ENCODE assay signal across 24 cellular contexts in the genomic region with DNA sequence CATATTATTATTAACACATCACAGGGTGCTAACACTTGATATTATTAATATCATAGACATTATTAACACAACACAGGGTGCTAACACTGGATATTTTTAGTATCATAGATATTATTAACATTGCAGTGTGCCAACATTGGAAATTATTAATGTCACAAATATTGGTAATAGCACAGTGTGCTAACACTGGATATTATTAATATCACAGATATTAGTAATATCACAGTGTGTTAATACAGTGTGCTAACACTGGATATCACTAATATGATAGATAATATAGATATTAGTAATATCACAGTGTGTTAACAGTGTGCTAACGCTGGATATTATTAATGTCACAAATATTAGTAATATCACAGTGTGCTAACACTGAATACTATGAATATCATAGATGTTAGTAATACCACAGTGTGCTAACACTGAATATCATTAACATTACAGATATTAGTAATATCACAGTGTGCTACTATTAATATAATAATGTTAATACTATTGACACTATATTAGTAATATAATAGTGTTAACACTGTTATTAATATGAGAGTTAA. TPM values are rescaled to one million over a fixed set of nuclear protein-coding genes. Genes with fewer than 3 reads are reported as not detected.
DNase-seq lines count a peak whose midpoint lies in the region; ATAC-seq, FAIRE-seq and TF ChIP-seq lines count a peak whose summit lies in the region.
"Had no signal": no experiment of that assay in that cellular context is flagged by ENCODE, and none has a peak within 500 bp of the region (broad histone marks: within the 10 kb centered on the region; RNA-seq: fewer than 3 reads in every experiment).

No MANE protein-coding gene starts in this region.

- intact Hi-C loops in kidney (cut with DNase I) = no loop called here
- intact Hi-C loops in activated T-helper 1 cell treated with anti-CD3 and anti-CD28 coated beads, Interleukin-12 subunit alpha, Interleukin-12 subunit beta, Interleukin-2, Interleukin-4 antibody, amounts not matched to agents 30 ng/mL and 10 ng/mL and 1 ng/mL, durations not matched to agents 14 hours and 24 hours and 36 hours (cut with micrococcal nuclease) = no loop called here

- no peaks in the 10 kb centered on the region for H3K9me3 Mint-ChIP-seq in activated T-helper 1 cell treated with anti-CD3 and anti-CD28 coated beads, Interleukin-12 subunit alpha, Interleukin-12 subunit beta, Interleukin-2, Interleukin-4 antibody, amounts not matched to agents 30 ng/mL and 10 ng/mL and 1 ng/mL, durations not matched to agents 14 hours and 24 hours and 36 hours
- H3K9me3 Mint-ChIP-seq: CD4-positive, alpha-beta T cell; CD8-positive, alpha-beta memory T cell; HFFc6 had no signal

- TF ChIP-seq CTCF in kidney (IDR thresholded peaks at IDR 0.05; ENCODE audit: borderline replicate concordance, extremely low read depth, insufficient read depth) = no peak

- no peaks in the 10 kb centered on the region for H3K79me2 ChIP-seq in mesendoderm (ENCODE audit: control insufficient read depth, insufficient read depth, low read length)

- H3K23ac ChIP-seq in mesendoderm (ENCODE audit: low read length) = no peak overlapping the region

- H2BK120ac ChIP-seq in mesendoderm (ENCODE audit: low read depth, low read length) = no peak overlapping the region

- H3K36me3 ChIP-seq in kidney (ENCODE audit: control insufficient read depth in 1 of 2, insufficient read depth in 2 of 2, low read length in 2 of 2) = no peaks in the 10 kb centered on the region
- no peaks in the 10 kb centered on the region for H3K36me3 ChIP-seq in mesendoderm (ENCODE audit: control insufficient read depth, insufficient read depth, low read length)
- H3K36me3 ChIP-seq: BE2C; BLaER1 treated with 17β-estradiol and CSF1 and Interleukin-3, amounts not matched to agents 10 nM and 100 nM; HAP-1 had no signal

- no peak overlapping the region for H3K4me2 ChIP-seq in mesendoderm (ENCODE audit: low read length)
- H3K4me2 ChIP-seq: A549; BLaER1 treated with 17β-estradiol and CSF1 and Interleukin-3, amounts not matched to agents 10 nM and 100 nM had no signal

- no peak overlapping the region for H2BK5ac ChIP-seq in mesendoderm (ENCODE audit: low read length)

- H3K4me3 Mint-ChIP-seq in activated T-helper 1 cell treated with anti-CD3 and anti-CD28 coated beads, Interleukin-12 subunit alpha, Interleukin-12 subunit beta, Interleukin-2, Interleukin-4 antibody, amounts not matched to agents 30 ng/mL and 10 ng/mL and 1 ng/mL, durations not matched to agents 14 hours and 24 hours and 36 hours = no peak overlapping the region
- H3K4me3 Mint-ChIP-seq: CD14-positive monocyte; CD4-positive, alpha-beta T cell; CD8-positive, alpha-beta memory T cell; HFFc6 had no signal

- H2AK5ac ChIP-seq in mesendoderm (ENCODE audit: low read length) = no peak overlapping the region

- H4K8ac ChIP-seq in mesendoderm (ENCODE audit: low read depth, low read length) = no peak overlapping the region

- H3K9ac ChIP-seq in kidney (ENCODE audit: low read length in 2 of 2) (no peak overlapping the region), mesendoderm (ENCODE audit: low read length) (no peak overlapping the region)
- H3K9ac ChIP-seq: BLaER1 treated with 17β-estradiol and CSF1 and Interleukin-3, amounts not matched to agents 10 nM and 100 nM had no signal

- no peaks in the 10 kb centered on the region for H3K27me3 ChIP-seq in mesendoderm (ENCODE audit: insufficient read depth, low read length, poor library complexity)
- H3K27me3 ChIP-seq: BLaER1 treated with 17β-estradiol and CSF1 and Interleukin-3, amounts not matched to agents 10 nM and 100 nM had no signal

- H3K4me3 ChIP-seq in kidney (ENCODE audit: low read length in 2 of 2) = no peak overlapping the region
- no peak overlapping the region for H3K4me3 ChIP-seq in mesendoderm (ENCODE audit: low read length)
- H3K4me3 ChIP-seq: A549; BLaER1 treated with 17β-estradiol and CSF1 and Interleukin-3, amounts not matched to agents 10 nM and 100 nM; HAP-1 had no signal

- ATAC-seq in activated CD4-positive, CD25-positive, alpha-beta regulatory T cell treated with anti-CD3 and anti-CD28 coated beads, Interleukin-2, amount 50 U/mL, for 24 hours = peak; percentile 19 to 27
- ATAC-seq: A549 had no signal

- DNase-seq in activated CD4-positive, CD25-positive, alpha-beta regulatory T cell treated with anti-CD3 and anti-CD28 coated beads, Interleukin-2, amount 50 U/mL, for 72 hours = no peak
- no peak for DNase-seq in kidney
- DNase-seq in mesendoderm = no peak
- DNase-seq in activated T-helper 1 cell treated with anti-CD3 and anti-CD28 coated beads, Interleukin-12 subunit alpha, Interleukin-12 subunit beta, Interleukin-2, Interleukin-4 antibody, amounts not matched to agents 30 ng/mL and 10 ng/mL and 1 ng/mL, durations not matched to agents 14 hours and 24 hours and 36 hours (ENCODE audit: low spot score) = no peak
- DNase-seq: ACHN; AML-193; BE2C; CD4-positive, alpha-beta T cell; CD8-positive, alpha-beta memory T cell; DMS 273 treated with DMSO at 0.1 percent for 48 hours; DMS79; EL; GDM1; GOT3; HFFc6 had no signal

- no peak overlapping the region for H3K18ac ChIP-seq in mesendoderm (ENCODE audit: low read length)

- H3K27ac ChIP-seq in kidney (ENCODE audit: low read depth in 2 of 2, low read length in 2 of 2) = no peak overlapping the region
- no peak overlapping the region for H3K27ac ChIP-seq in mesendoderm (ENCODE audit: low read depth, low read length)
- H3K27ac ChIP-seq: 22Rv1; A549; BLaER1 treated with 17β-estradiol and CSF1 and Interleukin-3, amounts not matched to agents 10 nM and 100 nM had no signal

- no peak overlapping the region for H4K5ac ChIP-seq in mesendoderm (ENCODE audit: low read length)

- no peaks in the 10 kb centered on the region for H3K9me3 ChIP-seq in kidney (ENCODE audit: control insufficient read depth in 1 of 2, low read length in 2 of 2)
- H3K9me3 ChIP-seq: A549; BE2C; BLaER1 treated with 17β-estradiol and CSF1 and Interleukin-3, amounts not matched to agents 10 nM and 100 nM; HAP-1 had no signal

- peak; percentile 84 for FAIRE-seq in colon (lab: Jason Lieb, UNC)
- FAIRE-seq in kidney (lab: Jason Lieb, UNC) = peak; percentile 64
- FAIRE-seq: GM12892, H54 had no signal

- no peak overlapping the region for H2BK15ac ChIP-seq in mesendoderm (replicated peaks; ENCODE audit: low read depth)

- H3K4me1 ChIP-seq in kidney (ENCODE audit: control insufficient read depth in 1 of 2, insufficient read depth in 1 of 2, low read depth in 1 of 2, low read length in 2 of 2) (no peaks in the 10 kb centered on the region), mesendoderm (ENCODE audit: control insufficient read depth, low read depth, low read length) (no peaks in the 10 kb centered on the region)
- H3K4me1 ChIP-seq: A549; BE2C; BLaER1 treated with 17β-estradiol and CSF1 and Interleukin-3, amounts not matched to agents 10 nM and 100 nM; HAP-1 had no signal

- no peak overlapping the region for H3K56ac ChIP-seq in mesendoderm (ENCODE audit: low read length)

- no peak overlapping the region for H3K27ac Mint-ChIP-seq in activated T-helper 1 cell treated with anti-CD3 and anti-CD28 coated beads, Interleukin-12 subunit alpha, Interleukin-12 subunit beta, Interleukin-2, Interleukin-4 antibody, amounts not matched to agents 30 ng/mL and 10 ng/mL and 1 ng/mL, durations not matched to agents 14 hours and 24 hours and 36 hours
- H3K27ac Mint-ChIP-seq: CD14-positive monocyte; CD4-positive, alpha-beta T cell; CD8-positive, alpha-beta memory T cell; HFFc6 had no signal

- no peaks in the 10 kb centered on the region for H3K27me3 Mint-ChIP-seq in activated T-helper 1 cell treated with anti-CD3 and anti-CD28 coated beads, Interleukin-12 subunit alpha, Interleukin-12 subunit beta, Interleukin-2, Interleukin-4 antibody, amounts not matched to agents 30 ng/mL and 10 ng/mL and 1 ng/mL, durations not matched to agents 14 hours and 24 hours and 36 hours (ENCODE audit: insufficient read depth)
- H3K27me3 Mint-ChIP-seq: CD4-positive, alpha-beta T cell; CD8-positive, alpha-beta memory T cell had no signal

- WGBS in mesendoderm (ENCODE audit: extremely low coverage, insufficient coverage, low lambda C conversion rate) = no CpG with 5 or more reads among the region's 1 CpG

- H3K79me1 ChIP-seq in mesendoderm (ENCODE audit: low read length) = no peaks in the 10 kb centered on the region

- H3K4ac ChIP-seq in mesendoderm (ENCODE audit: low read depth, low read length) = no peak overlapping the region

- H3K36me3 Mint-ChIP-seq in activated T-helper 1 cell treated with anti-CD3 and anti-CD28 coated beads, Interleukin-12 subunit alpha, Interleukin-12 subunit beta, Interleukin-2, Interleukin-4 antibody, amounts not matched to agents 30 ng/mL and 10 ng/mL and 1 ng/mL, durations not matched to agents 14 hours and 24 hours and 36 hours (ENCODE audit: low read depth) = no peaks in the 10 kb centered on the region
- H3K36me3 Mint-ChIP-seq: CD14-positive monocyte; CD8-positive, alpha-beta memory T cell had no signal

- no peaks in the 10 kb centered on the region for H3K4me1 Mint-ChIP-seq in activated T-helper 1 cell treated with anti-CD3 and anti-CD28 coated beads, Interleukin-12 subunit alpha, Interleukin-12 subunit beta, Interleukin-2, Interleukin-4 antibody, amounts not matched to agents 30 ng/mL and 10 ng/mL and 1 ng/mL, durations not matched to agents 14 hours and 24 hours and 36 hours (ENCODE audit: low read depth)
- H3K4me1 Mint-ChIP-seq: CD14-positive monocyte; CD8-positive, alpha-beta memory T cell had no signal

RNA-seq across cellular contexts. Expression of gene TMEM225B, which starts 1.6 kb away (rescaled TPM):
- total RNA-seq in kidney = 2.6 TPM
- 1.6 TPM for polyA plus RNA-seq in kidney (ENCODE audit: insufficient read depth, low read depth, low replicate concordance)
- polyA plus RNA-seq in mesendoderm (2013, experiment 1 of 2) = 0.04 TPM
- polyA plus RNA-seq in mesendoderm (2013, experiment 2 of 2) = not detected
- 0.60 and 0.64 TPM in 2 replicates for total RNA-seq in activated T-helper 1 cell treated with anti-CD3 and anti-CD28 coated beads, Interleukin-12 subunit alpha, Interleukin-12 subunit beta, Interleukin-2, Interleukin-4 antibody, amounts not matched to agents 30 ng/mL and 10 ng/mL and 1 ng/mL, durations not matched to agents 14 hours and 24 hours and 36 hours

RNA-seq across cellular contexts. Expression of gene ZSCAN25, which starts 20.3 kb away (rescaled TPM):
- 20.4 TPM for total RNA-seq in kidney
- 4.7 TPM for polyA plus RNA-seq in kidney (ENCODE audit: insufficient read depth, low read depth, low replicate concordance)
- polyA plus RNA-seq in mesendoderm (2013, experiment 1 of 2) = 8.0 TPM
- polyA plus RNA-seq in mesendoderm (2013, experiment 2 of 2) = 8.3 TPM
- 31.5 and 32.9 TPM in 2 replicates for total RNA-seq in activated T-helper 1 cell treated with anti-CD3 and anti-CD28 coated beads, Interleukin-12 subunit alpha, Interleukin-12 subunit beta, Interleukin-2, Interleukin-4 antibody, amounts not matched to agents 30 ng/mL and 10 ng/mL and 1 ng/mL, durations not matched to agents 14 hours and 24 hours and 36 hours

RNA-seq across cellular contexts. Expression of gene ZNF655, which starts 38.0 kb away (rescaled TPM):
- total RNA-seq in kidney = 66.8 TPM
- polyA plus RNA-seq in kidney (ENCODE audit: insufficient read depth, low read depth, low replicate concordance) = 30.4 TPM
- polyA plus RNA-seq in mesendoderm (2013, experiment 1 of 2) = 34.9 TPM
- polyA plus RNA-seq in mesendoderm (2013, experiment 2 of 2) = 35.4 TPM
- total RNA-seq in activated T-helper 1 cell treated with anti-CD3 and anti-CD28 coated beads, Interleukin-12 subunit alpha, Interleukin-12 subunit beta, Interleukin-2, Interleukin-4 antibody, amounts not matched to agents 30 ng/mL and 10 ng/mL and 1 ng/mL, durations not matched to agents 14 hours and 24 hours and 36 hours = 77.9 and 79.9 TPM in 2 replicates

RNA-seq across cellular contexts. Expression of gene FAM200A, which starts 44.6 kb away (rescaled TPM):
- total RNA-seq in kidney = 6.8 TPM
- polyA plus RNA-seq in kidney (ENCODE audit: insufficient read depth, low read depth, low replicate concordance) = 6.9 TPM
- 3.8 TPM for polyA plus RNA-seq in mesendoderm (2013, experiment 1 of 2)
- 3.8 TPM for polyA plus RNA-seq in mesendoderm (2013, experiment 2 of 2)
- 4.7 and 5.2 TPM in 2 replicates for total RNA-seq in activated T-helper 1 cell treated with anti-CD3 and anti-CD28 coated beads, Interleukin-12 subunit alpha, Interleukin-12 subunit beta, Interleukin-2, Interleukin-4 antibody, amounts not matched to agents 30 ng/mL and 10 ng/mL and 1 ng/mL, durations not matched to agents 14 hours and 24 hours and 36 hours
